Comparison of ENCODE assay signal across 15 cellular contexts in the genomic region with DNA sequence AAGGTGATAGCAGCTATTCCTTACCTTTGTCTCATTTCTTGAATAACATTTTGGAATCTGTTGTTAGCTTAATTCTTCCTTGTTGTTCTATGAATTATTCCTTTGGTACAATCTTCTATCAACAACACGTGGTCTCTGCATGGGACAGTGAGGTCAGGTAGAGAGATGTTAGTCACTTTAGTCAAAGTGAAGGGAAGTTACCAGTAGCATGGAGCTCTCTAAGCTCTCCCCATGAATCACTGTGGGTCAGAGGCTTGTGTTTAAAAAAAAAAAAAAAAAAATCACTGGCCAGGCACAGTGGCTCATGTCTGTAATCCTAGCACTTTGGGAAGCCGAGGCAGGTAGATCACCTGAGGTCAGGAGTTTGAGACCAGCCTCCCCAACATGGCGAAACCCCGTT.
"Had no signal": no experiment of that assay in that cellular context is flagged by ENCODE, and none has a peak within 500 bp of the region (broad histone marks: within the 10 kb centered on the region; RNA-seq: fewer than 3 reads in every experiment).

No MANE protein-coding gene starts in this region.

- H3K4me3 ChIP-seq: left lung, lung, neural progenitor cell, sigmoid colon, thoracic aorta had no signal

- DNase-seq: activated CD4-positive, alpha-beta T cell treated with anti-CD3 and anti-CD28 coated beads, Interleukin-2, amount 10 ng/mL, durations not matched to agents 7 days and 5 days; activated CD8-positive, alpha-beta T cell treated with anti-CD3 and anti-CD28 coated beads for 36 hours; activated gamma-delta T cell treated with Interleukin-2 at 50 U/mL for 16 hours; aorta; central memory CD4-positive, alpha-beta T cell; effector CD8-positive, alpha-beta T cell; left lung; naive thymus-derived CD8-positive, alpha-beta T cell; posterior cingulate gyrus; sigmoid colon; stimulated activated CD4-positive, alpha-beta T cell treated with anti-CD3 and anti-CD28 coated beads, Interleukin-4, amount 100 ng/mL, for 1 hour; stimulated activated naive CD4-positive, alpha-beta T cell had no signal

- ATAC-seq: activated CD8-positive, alpha-beta T cell treated with anti-CD3 and anti-CD28 coated beads for 36 hours; left lung; naive thymus-derived CD8-positive, alpha-beta T cell had no signal

- H3K9ac ChIP-seq: neural progenitor cell had no signal

- H3K36me3 ChIP-seq: neural progenitor cell, sigmoid colon, thoracic aorta had no signal

- H3K27ac ChIP-seq: left lung, neural progenitor cell, sigmoid colon, thoracic aorta had no signal

- H3K4me2 ChIP-seq: neural progenitor cell had no signal

- H3K9me3 ChIP-seq: left lung, sigmoid colon, thoracic aorta had no signal

- H3K4me1 ChIP-seq: left lung, neural progenitor cell had no signal

- H3K27me3 ChIP-seq: left lung, neural progenitor cell, sigmoid colon had no signal

- H2AFZ ChIP-seq: neural progenitor cell had no signal
